In genomic region chr17:8611671-8612298, GRCh38 we compare ENCODE assay signal across 12 cellular contexts. TPM values are rescaled to one million over a fixed set of nuclear protein-coding genes. Genes with fewer than 3 reads are reported as not detected.
DNase-seq lines count a peak whose midpoint lies in the region; ATAC-seq and TF ChIP-seq lines count a peak whose summit lies in the region.
"Had no signal": no experiment of that assay in that cellular context is flagged by ENCODE, and none has a peak within 500 bp of the region (broad histone marks: within the 10 kb centered on the region; RNA-seq: fewer than 3 reads in every experiment).

No MANE protein-coding gene starts in this region.

- TF ChIP-seq POLR2A in breast epithelium (IDR thresholded peaks at IDR 0.05) = no peak
- TF ChIP-seq POLR2A in right lobe of liver (IDR thresholded peaks at IDR 0.05) = no peak

- H3K36me3 ChIP-seq in breast epithelium = no peaks in the 10 kb centered on the region
- no peaks in the 10 kb centered on the region for H3K36me3 ChIP-seq in right lobe of liver
- H3K36me3 ChIP-seq in HAP-1 (replicated peaks) = no peaks in the 10 kb centered on the region; the same call in 1 of the 2 replicates

- in situ Hi-C loops in HAP-1 (cut with MboI; ENCODE audit: low sequenced_read_pairs) = no loop called here

- WGBS in right lobe of liver (ENCODE audit: insufficient coverage, low coverage, low lambda C conversion rate, missing lambda C conversion rate) = 25% methylated on average over 8 of the region's 8 CpGs

- H3K27me3 ChIP-seq in breast epithelium = no peaks in the 10 kb centered on the region
- H3K27me3 ChIP-seq in right lobe of liver = no peaks in the 10 kb centered on the region
- no peaks in the 10 kb centered on the region for H3K27me3 ChIP-seq in HAP-1 (ENCODE audit: low read depth)

- H3K9me3 ChIP-seq in breast epithelium = no peaks in the 10 kb centered on the region
- no peaks in the 10 kb centered on the region for H3K9me3 ChIP-seq in right lobe of liver
- no peaks in the 10 kb centered on the region for H3K9me3 ChIP-seq in HAP-1

- intact Hi-C loops in breast epithelium (cut with DNase I; ENCODE audit: low total_unique reads) (no loop called here), right lobe of liver (cut with DNase I) (no loop called here)

- H3K4me1 ChIP-seq in breast epithelium (peaks cover 0 to under 1% of the 10 kb centered on the region in 2 donors), right lobe of liver (peaks cover 0 to 10% (median 4%) of the 10 kb centered on the region in 4 donors), HAP-1 (peaks cover 6% of the 10 kb centered on the region)

- no peaks in the 10 kb centered on the region for H3K27me3 Mint-ChIP-seq in type B pancreatic cell
- H3K27me3 Mint-ChIP-seq: activated T-helper 17 cell treated with anti-CD3 and anti-CD28 coated beads, Interleukin-2, amount 50 U/mL, for 72 hours had no signal

- H3K36me3 Mint-ChIP-seq in type B pancreatic cell = peaks cover 65% of the 10 kb centered on the region

- ATAC-seq in right lobe of liver = peak; percentile 51 to 64 (median 62)
- no peak for ATAC-seq in HG03432 (IDR thresholded peaks at IDR 0.05; ENCODE audit: unreplicated experiment)
- ATAC-seq: activated CD4-positive, alpha-beta T cell treated with anti-CD3 and anti-CD28 coated beads for 36 hours; activated T-helper 17 cell treated with anti-CD3 and anti-CD28 coated beads, Interleukin-2, amount 50 U/mL, for 72 hours had no signal

- TF ChIP-seq CTCF in breast epithelium (IDR thresholded peaks at IDR 0.05) (no peak), right lobe of liver (IDR thresholded peaks at IDR 0.05) (no peak), type B pancreatic cell (conservative IDR thresholded peaks at IDR 0.05) (no peak)

- DNase-seq in NCI-H2171 treated with DMSO at 0.1 percent for 48 hours (lab: John Stamatoyannopoulos, UW) (peak; percentile 4), NCI-H2171 (lab: John Stamatoyannopoulos, UW) (no peak), breast epithelium (ENCODE audit: low spot score in 2 of 2) (no peak), right lobe of liver (no peak), type B pancreatic cell (ENCODE audit: extremely low spot score, unreplicated experiment) (no peak), NCI-H2196 treated with DMSO at 0.1 percent for 48 hours (lab: John Stamatoyannopoulos, UW; ENCODE audit: unreplicated experiment) (no peak), HAP-1 (ENCODE audit: low spot score in 2 of 2) (no peak)
- DNase-seq: 8988T; activated CD4-positive, alpha-beta T cell treated with anti-CD3 and anti-CD28 coated beads for 36 hours; HCEC 1CT had no signal

- H3K4me1 Mint-ChIP-seq in type B pancreatic cell (ENCODE audit: unreplicated experiment) = peaks cover 28% of the 10 kb centered on the region
- H3K4me1 Mint-ChIP-seq: activated CD4-positive, alpha-beta T cell treated with anti-CD3 and anti-CD28 coated beads for 36 hours; activated T-helper 17 cell treated with anti-CD3 and anti-CD28 coated beads, Interleukin-2, amount 50 U/mL, for 72 hours had no signal

- H3K27ac ChIP-seq in breast epithelium (peak overlapping the region; percentile 37 to 64), right lobe of liver (peak overlapping the region in 2 of 3 donors; percentile 25 to 54)

- peak overlapping the region in 1 of 3 donors; percentile 10 for H3K4me3 ChIP-seq in breast epithelium
- H3K4me3 ChIP-seq in right lobe of liver = peak overlapping the region in 1 of 3 donors; percentile 31
- no peak overlapping the region for H3K4me3 ChIP-seq in HAP-1

- peaks cover 8% of the 10 kb centered on the region for H3K9me3 Mint-ChIP-seq in type B pancreatic cell
- H3K9me3 Mint-ChIP-seq: activated T-helper 17 cell treated with anti-CD3 and anti-CD28 coated beads, Interleukin-2, amount 50 U/mL, for 72 hours had no signal

- peak overlapping the region; percentile 7 for H3K27ac Mint-ChIP-seq in type B pancreatic cell
- H3K27ac Mint-ChIP-seq: activated CD4-positive, alpha-beta T cell treated with anti-CD3 and anti-CD28 coated beads for 36 hours; activated T-helper 17 cell treated with anti-CD3 and anti-CD28 coated beads, Interleukin-2, amount 50 U/mL, for 72 hours had no signal

- H3K4me3 Mint-ChIP-seq in type B pancreatic cell = no peak overlapping the region
- H3K4me3 Mint-ChIP-seq: activated CD4-positive, alpha-beta T cell treated with anti-CD3 and anti-CD28 coated beads for 36 hours; activated T-helper 17 cell treated with anti-CD3 and anti-CD28 coated beads, Interleukin-2, amount 50 U/mL, for 72 hours had no signal

RNA-seq across cellular contexts. Expression of gene MYH10, which starts 18.7 kb away (rescaled TPM):
- total RNA-seq in breast epithelium (10 to 100 TPM; 46.2 to 54.7 (median 46.7) TPM), right lobe of liver (10 to 100 TPM; 19.8 to 32.9 (median 24.3) TPM), type B pancreatic cell (ENCODE audit: low replicate concordance) (135 and 254 TPM in 2 replicates)
